In genomic region chr18:35205199-35205712, GRCh38 we compare ENCODE assay signal across 30 cellular contexts.
"Had no signal": no experiment of that assay in that cellular context is flagged by ENCODE, and none has a peak within 500 bp of the region (broad histone marks: within the 10 kb centered on the region; RNA-seq: fewer than 3 reads in every experiment).

No MANE protein-coding gene starts in this region.

- H3K36me3 Mint-ChIP-seq: activated naive CD4-positive, alpha-beta T cell treated with anti-CD3 and anti-CD28 coated beads, Interleukin-2, amount 10 ng/mL, durations not matched to agents 7 days and 5 days had no signal

- FAIRE-seq: endometrium, endothelial cell of umbilical vein had no signal

- H3K4me1 ChIP-seq: ascending aorta, breast epithelium, colonic mucosa had no signal

- H3K36me3 ChIP-seq: ascending aorta, breast epithelium, cardiac muscle cell, colonic mucosa, esophagus squamous epithelium, gastroesophageal sphincter, heart right ventricle had no signal

- H3K9me3 ChIP-seq: ascending aorta, breast epithelium, colonic mucosa, esophagus squamous epithelium, gastroesophageal sphincter had no signal

- H3K4me3 ChIP-seq: ascending aorta, breast epithelium, cardiac muscle cell, colonic mucosa, esophagus squamous epithelium, gastroesophageal sphincter, heart right ventricle had no signal

- H3K4me3 Mint-ChIP-seq: activated CD4-positive, alpha-beta memory T cell treated with anti-CD3 and anti-CD28 coated beads, Interleukin-2, amount 10 ng/mL, durations not matched to agents 7 days and 5 days; activated CD4-positive, alpha-beta T cell treated with anti-CD3 and anti-CD28 coated beads, Interleukin-2, amount 10 ng/mL, durations not matched to agents 7 days and 5 days; activated naive CD4-positive, alpha-beta T cell treated with anti-CD3 and anti-CD28 coated beads, Interleukin-2, amount 10 ng/mL, durations not matched to agents 7 days and 5 days; activated naive CD8-positive, alpha-beta T cell treated with anti-CD3 and anti-CD28 coated beads, Interleukin-2, amount 10 ng/mL, durations not matched to agents 7 days and 5 days; activated T-cell treated with anti-CD3 and anti-CD28 coated beads, Interleukin-2, amount 50 U/mL, for 24 hours; activated T-cell treated with anti-CD3 and anti-CD28 coated beads, Interleukin-2, amount 50 U/mL, for 72 hours; brain had no signal

- H3K27me3 Mint-ChIP-seq: brain had no signal

- DNase-seq: activated CD4-positive, alpha-beta memory T cell treated with anti-CD3 and anti-CD28 coated beads, Interleukin-2, amount 10 ng/mL, durations not matched to agents 7 days and 5 days; activated CD4-positive, alpha-beta T cell treated with anti-CD3 and anti-CD28 coated beads for 1 hour; activated CD4-positive, alpha-beta T cell treated with anti-CD3 and anti-CD28 coated beads for 4 hours; activated CD4-positive, alpha-beta T cell treated with anti-CD3 and anti-CD28 coated beads, Interleukin-2, amount 10 ng/mL, durations not matched to agents 7 days and 5 days; activated CD4-positive, alpha-beta T cell treated with anti-CD3 and anti-CD28 coated beads, Interleukin-2, amount 50 U/mL, for 4 hours; activated CD8-positive, alpha-beta memory T cell treated with anti-CD3 and anti-CD28 coated beads, Interleukin-2, amount 50 U/mL, for 48 hours; activated gamma-delta T cell; activated naive CD4-positive, alpha-beta T cell; activated naive CD4-positive, alpha-beta T cell treated with anti-CD3 and anti-CD28 coated beads, Interleukin-2, amount 10 ng/mL, durations not matched to agents 7 days and 5 days; activated naive CD8-positive, alpha-beta T cell treated with anti-CD3 and anti-CD28 coated beads, Interleukin-2, amount 10 ng/mL, durations not matched to agents 7 days and 5 days; activated T-cell treated with anti-CD3 and anti-CD28 coated beads for 4 hours; activated T-cell treated with anti-CD3 and anti-CD28 coated beads, Interleukin-2, amount 50 U/mL, for 24 hours; activated T-cell treated with anti-CD3 and anti-CD28 coated beads, Interleukin-2, amount 50 U/mL, for 72 hours; central memory CD4-positive, alpha-beta T cell; cerebellar nuclear complex; colonic mucosa; effector CD8-positive, alpha-beta T cell; esophagus squamous epithelium; foreskin melanocyte; heart right ventricle; T-helper 2 cell had no signal

- H3K4me1 Mint-ChIP-seq: activated CD4-positive, alpha-beta memory T cell treated with anti-CD3 and anti-CD28 coated beads, Interleukin-2, amount 10 ng/mL, durations not matched to agents 7 days and 5 days; activated CD4-positive, alpha-beta T cell treated with anti-CD3 and anti-CD28 coated beads, Interleukin-2, amount 10 ng/mL, durations not matched to agents 7 days and 5 days; activated naive CD4-positive, alpha-beta T cell treated with anti-CD3 and anti-CD28 coated beads, Interleukin-2, amount 10 ng/mL, durations not matched to agents 7 days and 5 days; activated naive CD8-positive, alpha-beta T cell treated with anti-CD3 and anti-CD28 coated beads, Interleukin-2, amount 10 ng/mL, durations not matched to agents 7 days and 5 days had no signal

- H3K27ac Mint-ChIP-seq: activated CD4-positive, alpha-beta memory T cell treated with anti-CD3 and anti-CD28 coated beads, Interleukin-2, amount 10 ng/mL, durations not matched to agents 7 days and 5 days; activated CD4-positive, alpha-beta T cell treated with anti-CD3 and anti-CD28 coated beads, Interleukin-2, amount 10 ng/mL, durations not matched to agents 7 days and 5 days; activated naive CD4-positive, alpha-beta T cell treated with anti-CD3 and anti-CD28 coated beads, Interleukin-2, amount 10 ng/mL, durations not matched to agents 7 days and 5 days; activated naive CD4-positive, alpha-beta T cell treated with anti-CD3 and anti-CD28 coated beads, Interleukin-2, amount 50 U/mL, for 72 hours; activated naive CD8-positive, alpha-beta T cell treated with anti-CD3 and anti-CD28 coated beads, Interleukin-2, amount 10 ng/mL, durations not matched to agents 7 days and 5 days; activated T-cell treated with anti-CD3 and anti-CD28 coated beads, Interleukin-2, amount 50 U/mL, for 24 hours; activated T-cell treated with anti-CD3 and anti-CD28 coated beads, Interleukin-2, amount 50 U/mL, for 72 hours; brain had no signal

- H3K27ac ChIP-seq: ascending aorta, breast epithelium, cardiac muscle cell, colonic mucosa, epithelial cell of prostate, esophagus squamous epithelium, gastroesophageal sphincter, heart right ventricle had no signal
